Comparison of ENCODE assay signal across 14 cellular contexts in the genomic region with DNA sequence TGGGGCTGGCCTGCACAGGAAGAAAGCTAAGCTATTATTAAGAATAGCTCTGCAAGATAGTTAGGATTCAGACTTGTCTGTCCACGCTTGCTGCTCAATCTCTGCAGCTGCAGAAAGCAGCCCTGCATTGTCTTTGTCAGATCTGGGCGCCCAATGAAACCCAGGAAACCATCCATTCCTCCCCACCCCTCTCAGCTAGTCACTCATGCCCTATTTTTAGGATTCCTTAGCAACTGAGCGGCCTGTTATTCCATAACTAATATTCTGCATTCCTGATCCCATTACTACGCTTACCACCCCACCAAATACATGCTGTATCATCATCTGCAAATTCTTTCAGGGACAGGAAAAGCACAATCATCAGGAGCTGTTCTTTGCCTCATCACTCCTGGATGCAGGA. TPM values are rescaled to one million over a fixed set of nuclear protein-coding genes. Genes with fewer than 3 reads are reported as not detected.
DNase-seq lines count a peak whose midpoint lies in the region; ATAC-seq, FAIRE-seq and TF ChIP-seq lines count a peak whose summit lies in the region.
"Had no signal": no experiment of that assay in that cellular context is flagged by ENCODE, and none has a peak within 500 bp of the region (broad histone marks: within the 10 kb centered on the region; RNA-seq: fewer than 3 reads in every experiment).

No MANE protein-coding gene starts in this region.

- no peaks in the 10 kb centered on the region for H3K79me1 ChIP-seq in H9 (ENCODE audit: insufficient read depth, low read depth, low read length, poor library complexity, severe bottlenecking)

- H3K27me3 ChIP-seq in astrocyte (ENCODE audit: insufficient read depth, low read length) (no peaks in the 10 kb centered on the region), left ventricle myocardium inferior (ENCODE audit: low read depth) (no peaks in the 10 kb centered on the region), H9 (ENCODE audit: insufficient read depth, low read length) (no peaks in the 10 kb centered on the region)
- H3K27me3 ChIP-seq: Peyer's patch had no signal

- no peak overlapping the region for H2BK20ac ChIP-seq in H9 (ENCODE audit: low read depth, low read length, poor library complexity, severe bottlenecking)

- H3K27ac Mint-ChIP-seq in astrocyte (ENCODE audit: unreplicated experiment) (peak overlapping the region; percentile 86), H9 (peak overlapping the region in 1 of 3 experiments; percentile 8; a peak in 1 of 7 replicates)

- H3K9me3 Mint-ChIP-seq in astrocyte (ENCODE audit: unreplicated experiment) = no peaks in the 10 kb centered on the region
- H3K9me3 Mint-ChIP-seq in H9 = no peaks in the 10 kb centered on the region
- H3K9me3 Mint-ChIP-seq in activated T-cell treated with anti-CD3 and anti-CD28 coated beads, Interleukin-2, amount 50 U/mL, for 4 hours = peaks cover 5% of the 10 kb centered on the region

- H3K4me3 Mint-ChIP-seq in astrocyte (ENCODE audit: unreplicated experiment) (no peak overlapping the region), H9 (no peak overlapping the region; a peak in 1 of 5 replicates)
- no peak overlapping the region for H3K4me3 Mint-ChIP-seq in activated T-cell treated with anti-CD3 and anti-CD28 coated beads, Interleukin-2, amount 50 U/mL, for 4 hours

- no CpG with 5 or more reads among the region's 4 CpGs for WGBS in H9 (ENCODE audit: extremely low coverage, insufficient read length, low lambda C conversion rate)

- H3K4ac ChIP-seq in H9 (ENCODE audit: low read depth, low read length) = no peak overlapping the region

- no peak overlapping the region for H2AK5ac ChIP-seq in H9 (ENCODE audit: insufficient read length, low read length)

- H3K14ac ChIP-seq in H9 (ENCODE audit: insufficient read depth, low read length) = no peak overlapping the region

- H3K4me1 Mint-ChIP-seq in astrocyte (ENCODE audit: low read depth, unreplicated experiment) (peaks cover 42% of the 10 kb centered on the region), H9 (peaks cover 10 to 14% of the 10 kb centered on the region in 2 experiments)
- no peaks in the 10 kb centered on the region for H3K4me1 Mint-ChIP-seq in activated T-cell treated with anti-CD3 and anti-CD28 coated beads, Interleukin-2, amount 50 U/mL, for 4 hours (ENCODE audit: low read depth)

- H3K4me3 ChIP-seq in astrocyte (ENCODE audit: insufficient read depth, low read depth, low read length) = no peak overlapping the region
- no peak overlapping the region for H3K4me3 ChIP-seq in left ventricle myocardium inferior
- H3K4me3 ChIP-seq: Peyer's patch, skin epidermis had no signal

- H2BK15ac ChIP-seq in H9 (ENCODE audit: low read depth, low read length) = no peak overlapping the region

- H3K79me2 ChIP-seq in astrocyte (ENCODE audit: insufficient read depth, low read length) (no peaks in the 10 kb centered on the region), H9 (ENCODE audit: insufficient read depth, low read length) (no peaks in the 10 kb centered on the region)

- H3K27ac ChIP-seq in astrocyte (ENCODE audit: low read depth, low read length) (peak overlapping the region; percentile 45), left ventricle myocardium inferior (replicated peaks) (peak overlapping the region; percentile 79), temporal lobe (ENCODE audit: low read depth, low read length) (peak overlapping the region; percentile 42), H9 (ENCODE audit: insufficient read length, low read depth, low read length) (no peak overlapping the region)
- H3K27ac ChIP-seq: WERI-Rb-1 had no signal

- peak overlapping the region; percentile 56 for H3K4me2 ChIP-seq in astrocyte (ENCODE audit: low read length)
- no peak overlapping the region for H3K4me2 ChIP-seq in H9 (ENCODE audit: insufficient read depth, insufficient read length, low read length)

- H4K5ac ChIP-seq in H9 (ENCODE audit: insufficient read length, low read depth, low read length) = no peak overlapping the region

- H2AFZ ChIP-seq in astrocyte (ENCODE audit: low read depth, low read length) (peak overlapping the region; percentile 30), H9 (ENCODE audit: low read length) (no peak overlapping the region)

- no peak overlapping the region for H2BK5ac ChIP-seq in H9 (ENCODE audit: insufficient read length, low read length)

- DNase-seq in astrocyte (ENCODE audit: low read depth) (peak; percentile 83), left ventricle myocardium inferior (no peak), SK-N-DZ (ENCODE audit: low spot score) (no peak), NCI-H510A (lab: John Stamatoyannopoulos, UW) (no peak), H9 (no peak)
- no peak for DNase-seq in activated T-cell treated with anti-CD3 and anti-CD28 coated beads, Interleukin-2, amount 50 U/mL, for 4 hours
- DNase-seq: activated effector memory CD4-positive, alpha-beta T cell treated with Interleukin-2 at 50 U/mL for 16 hours; kidney glomerular epithelial cell; NCI-H1930; Peyer's patch; WERI-Rb-1 had no signal

- intact Hi-C loops in left ventricle myocardium inferior (cut with micrococcal nuclease) = no loop called here

- H4K91ac ChIP-seq in H9 (ENCODE audit: insufficient read length, low read depth, low read length) = no peak overlapping the region

- no peaks in the 10 kb centered on the region for H3K27me3 Mint-ChIP-seq in astrocyte (ENCODE audit: low read depth, unreplicated experiment)
- H3K27me3 Mint-ChIP-seq in H9 (ENCODE audit: low read depth) = no peaks in the 10 kb centered on the region
- peaks cover 17% of the 10 kb centered on the region for H3K27me3 Mint-ChIP-seq in activated T-cell treated with anti-CD3 and anti-CD28 coated beads, Interleukin-2, amount 50 U/mL, for 4 hours (ENCODE audit: low read depth)

- H3K9me3 ChIP-seq in astrocyte (ENCODE audit: insufficient read depth, low read depth, low read length) = no peaks in the 10 kb centered on the region
- no peaks in the 10 kb centered on the region for H3K9me3 ChIP-seq in left ventricle myocardium inferior (replicated peaks)
- H3K9me3 ChIP-seq in H9 (ENCODE audit: control insufficient read depth, low read depth, low read length) = no peaks in the 10 kb centered on the region
- H3K9me3 ChIP-seq: Peyer's patch had no signal

- FAIRE-seq in astrocyte (lab: Jason Lieb, UNC) = peak; percentile 98

- TF ChIP-seq CTCF in astrocyte (IDR thresholded peaks at IDR 0.05; ENCODE audit: insufficient read depth, low read depth, low read length) (no peak), left ventricle myocardium inferior (IDR thresholded peaks at IDR 0.05; ENCODE audit: borderline replicate concordance) (no peak), H9 (conservative IDR thresholded peaks at IDR 0.05) (no peak)

- no peak overlapping the region for H2BK120ac ChIP-seq in H9 (ENCODE audit: low read depth, low read length, poor library complexity, severe bottlenecking)

- no peak overlapping the region for H3T11ph ChIP-seq in H9 (ENCODE audit: low read length)

- H4K8ac ChIP-seq in H9 (replicated peaks; ENCODE audit: insufficient read length, low read depth, low read length) = no peak overlapping the region

- no peaks in the 10 kb centered on the region for H3K36me3 Mint-ChIP-seq in astrocyte (ENCODE audit: low read depth, unreplicated experiment)
- no peaks in the 10 kb centered on the region for H3K36me3 Mint-ChIP-seq in H9 (ENCODE audit: insufficient read depth in 1 of 3, low read depth in 3 of 3)
- H3K36me3 Mint-ChIP-seq in activated T-cell treated with anti-CD3 and anti-CD28 coated beads, Interleukin-2, amount 50 U/mL, for 4 hours (ENCODE audit: insufficient read depth) = no peaks in the 10 kb centered on the region

- ATAC-seq in GM21529 (IDR thresholded peaks at IDR 0.05; ENCODE audit: unreplicated experiment) = peak; percentile 8
- no peak for ATAC-seq in activated T-cell treated with anti-CD3 and anti-CD28 coated beads, Interleukin-2, amount 50 U/mL, for 4 hours

- H3K23me2 ChIP-seq in H9 (ENCODE audit: insufficient read length, low read depth, low read length, poor library complexity, severe bottlenecking) = no peaks in the 10 kb centered on the region

- H3K9ac ChIP-seq in astrocyte (ENCODE audit: low read length) (peak overlapping the region; percentile 2), H9 (ENCODE audit: extremely low read depth, insufficient read length, low read length) (no peak overlapping the region)

- no peak overlapping the region for H2BK12ac ChIP-seq in H9 (ENCODE audit: insufficient read length, low read depth, low read length)

- H3K4me1 ChIP-seq in astrocyte (ENCODE audit: insufficient read depth, low read length) = peaks cover 10% of the 10 kb centered on the region
- peaks cover 39% of the 10 kb centered on the region for H3K4me1 ChIP-seq in left ventricle myocardium inferior
- H3K4me1 ChIP-seq in H9 (ENCODE audit: insufficient read depth, low read length) = no peaks in the 10 kb centered on the region
- H3K4me1 ChIP-seq: Peyer's patch had no signal

- H3K36me3 ChIP-seq in astrocyte (ENCODE audit: insufficient read depth, low read length) = no peaks in the 10 kb centered on the region
- no peaks in the 10 kb centered on the region for H3K36me3 ChIP-seq in left ventricle myocardium inferior
- H3K36me3 ChIP-seq: Peyer's patch, WERI-Rb-1 had no signal

- H3K56ac ChIP-seq in H9 (ENCODE audit: insufficient read length, low read depth, low read length) = no peak overlapping the region

- H4K20me1 ChIP-seq in astrocyte (ENCODE audit: insufficient read depth, low read length) (no peaks in the 10 kb centered on the region), H9 (ENCODE audit: control insufficient read depth, insufficient read depth, insufficient read length) (no peaks in the 10 kb centered on the region)

- H3K18ac ChIP-seq in H9 (ENCODE audit: insufficient read length, low read depth, low read length) = no peak overlapping the region

- H3K23ac ChIP-seq in H9 (ENCODE audit: insufficient read length, low read depth, low read length) = no peak overlapping the region

RNA-seq across cellular contexts. Expression of a gene that starts 52.9 kb away (rescaled TPM):
- total RNA-seq in astrocyte (53.9 and 54.6 TPM in 2 replicates), left ventricle myocardium inferior (33.4 TPM), temporal lobe (320 TPM), H9 (2021) (28.1 and 29.3 TPM in 2 replicates)
- 12.7 and 21.0 TPM in 2 replicates for polyA plus RNA-seq in SK-N-DZ (2014; cell fraction: cytosol; rRNA removed)
- polyA plus RNA-seq in SK-N-DZ (2014; cell fraction: nucleus; rRNA removed) = 8.9 and 17.0 TPM in 2 replicates
- 10 to 100 TPM; 18.8 to 19.9 (median 19.7) TPM for total RNA-seq in activated T-cell treated with anti-CD3 and anti-CD28 coated beads, Interleukin-2, amount 50 U/mL, for 4 hours
